In genomic region chr3:150544040-150544439, GRCh38 we compare ENCODE assay signal across 8 cellular contexts. TPM values are rescaled to one million over a fixed set of nuclear protein-coding genes. Genes with fewer than 3 reads are reported as not detected.
DNase-seq lines count a peak whose midpoint lies in the region; ATAC-seq and TF ChIP-seq lines count a peak whose summit lies in the region.

No MANE protein-coding gene starts in this region.

- H3K4me1 Mint-ChIP-seq in activated T-cell treated with anti-CD3 and anti-CD28 coated beads, Interleukin-2, amount 50 U/mL, for 4 hours (ENCODE audit: low read depth), result peaks cover 50% of the 10 kb centered on the region

- no peaks in the 10 kb centered on the region for H3K9me3 Mint-ChIP-seq in activated T-cell treated with anti-CD3 and anti-CD28 coated beads, Interleukin-2, amount 50 U/mL, for 4 hours

- no peak for DNase-seq in activated T-cell treated with anti-CD3 and anti-CD28 coated beads, Interleukin-2, amount 50 U/mL, for 4 hours
- DNase-seq in activated T-cell treated with anti-CD3 and anti-CD28 coated beads for 4 hours (no peak), fibroblast of pulmonary artery (ENCODE audit: low read depth) (peak; percentile 45), stromal cell of bone marrow (ENCODE audit: low read depth) (peak; percentile 53), T1000 (lab: John Stamatoyannopoulos, UW) (no peak), DMS 273 (lab: John Stamatoyannopoulos, UW; ENCODE audit: unreplicated experiment) (no peak)
- no peak for DNase-seq in activated effector memory CD4-positive, alpha-beta T cell treated with Interleukin-2 at 50 U/mL for 16 hours

- TF ChIP-seq CTCF in VCaP (conservative IDR thresholded peaks at IDR 0.05) (no peak), fibroblast of pulmonary artery (IDR thresholded peaks at IDR 0.05; ENCODE audit: low read length, missing control alignments) (no peak)

- H3K27me3 Mint-ChIP-seq in activated T-cell treated with anti-CD3 and anti-CD28 coated beads, Interleukin-2, amount 50 U/mL, for 4 hours (ENCODE audit: low read depth), result no peaks in the 10 kb centered on the region

- H3K27ac ChIP-seq in VCaP, result peak overlapping the region; percentile 97

- peak overlapping the region; percentile 87 for H3K4me3 ChIP-seq in fibroblast of pulmonary artery (replicated peaks; ENCODE audit: low read depth, low read length)

- peaks cover 39% of the 10 kb centered on the region for H3K36me3 Mint-ChIP-seq in activated T-cell treated with anti-CD3 and anti-CD28 coated beads, Interleukin-2, amount 50 U/mL, for 4 hours (ENCODE audit: insufficient read depth)

- no peak for ATAC-seq in activated T-cell treated with anti-CD3 and anti-CD28 coated beads, Interleukin-2, amount 50 U/mL, for 4 hours

- H3K4me3 Mint-ChIP-seq in activated T-cell treated with anti-CD3 and anti-CD28 coated beads, Interleukin-2, amount 50 U/mL, for 4 hours, result peak overlapping the region; percentile 96

RNA-seq across cellular contexts. Expression of gene SERP1, which starts 2.3 kb away (rescaled TPM):
- total RNA-seq in activated T-cell treated with anti-CD3 and anti-CD28 coated beads, Interleukin-2, amount 50 U/mL, for 4 hours, result 100 to 1,000 TPM; 161 to 166 (median 165) TPM

RNA-seq across cellular contexts. Expression of gene EIF2A, which starts 2.5 kb away (rescaled TPM):
- total RNA-seq in activated T-cell treated with anti-CD3 and anti-CD28 coated beads, Interleukin-2, amount 50 U/mL, for 4 hours, result 100 to 1,000 TPM; 163 to 180 (median 163) TPM

RNA-seq across cellular contexts. Expression of gene SELENOT, which starts 59.1 kb away (rescaled TPM):
- 100 to 1,000 TPM; 158 to 164 (median 162) TPM for total RNA-seq in activated T-cell treated with anti-CD3 and anti-CD28 coated beads, Interleukin-2, amount 50 U/mL, for 4 hours

Comparison
In these comparisons a context has a peak if more than half of its experiments do, and no peak if none do; other contexts are left out.
1. DNase-seq: peak in fibroblast of pulmonary artery (single experiment) and stromal cell of bone marrow (single experiment); none in activated T-cell treated with anti-CD3 and anti-CD28 coated beads, Interleukin-2, amount 50 U/mL, for 4 hours (single experiment), activated T-cell treated with anti-CD3 and anti-CD28 coated beads for 4 hours (single experiment), T1000 (single experiment), activated effector memory CD4-positive, alpha-beta T cell treated with Interleukin-2 at 50 U/mL for 16 hours (single experiment) and DMS 273 (single experiment).